Comparison of ENCODE assay signal across 11 cellular contexts in the genomic region with DNA sequence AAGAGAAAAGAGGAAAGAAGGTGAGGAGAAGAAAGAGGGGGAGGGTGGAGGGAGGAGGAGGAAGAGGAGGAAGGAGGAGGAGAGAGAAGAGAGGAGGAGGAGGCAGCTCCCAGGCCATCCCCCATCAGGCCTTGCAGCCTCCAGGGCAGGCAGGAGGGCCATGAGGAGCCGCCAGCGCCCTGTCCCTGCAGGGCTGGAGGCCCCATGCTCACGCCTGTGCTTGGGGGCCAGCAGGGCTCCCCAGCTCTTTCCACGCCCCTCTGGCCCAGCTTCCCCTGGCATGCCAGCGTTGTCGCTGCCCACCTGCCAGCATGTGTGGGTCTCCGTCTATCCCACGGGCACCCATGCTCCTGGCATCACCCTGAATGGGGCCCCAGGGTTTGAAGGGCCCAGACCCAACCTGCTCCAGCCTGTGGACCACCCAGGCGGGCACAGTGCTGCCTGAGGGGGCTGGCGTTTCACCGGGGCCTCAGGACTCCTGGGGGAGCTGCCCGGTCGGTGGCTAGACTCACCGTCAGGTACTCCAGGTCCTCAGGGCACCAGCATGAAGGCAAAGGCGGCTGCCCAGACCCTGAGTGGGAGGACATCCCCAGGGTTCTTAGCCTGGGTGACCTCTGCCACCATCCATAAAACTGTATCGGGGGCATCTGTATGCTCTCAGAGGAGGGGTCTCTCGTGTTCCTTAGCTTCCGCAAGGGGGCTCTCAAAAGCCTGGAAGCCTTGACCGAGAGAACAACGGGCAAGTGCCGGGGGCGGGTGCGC. TPM values are rescaled to one million over a fixed set of nuclear protein-coding genes. Genes with fewer than 3 reads are reported as not detected.
A peak's percentile ranks its signal among the peaks of the same experiment; 100 is the strongest.
DNase-seq lines count a peak whose midpoint lies in the region; ATAC-seq and TF ChIP-seq lines count a peak whose summit lies in the region.
"Had no signal": no experiment of that assay in that cellular context is flagged by ENCODE, and none has a peak within 500 bp of the region (broad histone marks: within the 10 kb centered on the region; RNA-seq: fewer than 3 reads in every experiment).

No MANE protein-coding gene starts in this region.

- H3K9me3 Mint-ChIP-seq in natural killer cell: no peaks in the 10 kb centered on the region

- H4K5ac ChIP-seq in IMR-90 (ENCODE audit: low read depth, low read length): peak overlapping the region; percentile 65

- dilution Hi-C loops in IMR-90 (cut with HindIII; ENCODE audit: low sequenced_read_pairs, unreplicated experiment): no loop called here

- H3K27me3 ChIP-seq in IMR-90 (ENCODE audit: control insufficient read depth, insufficient read depth, low read length): no peaks in the 10 kb centered on the region

- peak overlapping the region; percentile 77 for H2AFZ ChIP-seq in IMR-90 (replicated peaks; ENCODE audit: low read length, poor library complexity)

- no peak overlapping the region for H3K4me3 ChIP-seq in IMR-90 (ENCODE audit: insufficient read depth, low read depth, low read length)

- BruUV-seq in IMR-90 (replicated peaks; lab: Mats Ljungman, UMichigan): no TSS peak

- 0 out of 3 replicates have a peak overlapping the region, but pooled peaks have one; percentile 9 for H2BK15ac ChIP-seq in IMR-90 (ENCODE audit: low read depth, low read length)

- no peak overlapping the region for H3K9ac ChIP-seq in IMR-90 (ENCODE audit: low read depth, low read length)

- no peaks in the 10 kb centered on the region for H3K36me3 ChIP-seq in IMR-90 (ENCODE audit: control insufficient read depth, insufficient read depth, low read length)

- H3K4me1 ChIP-seq in IMR-90 (ENCODE audit: control insufficient read depth, insufficient read depth, low read length): peaks cover 13% of the 10 kb centered on the region

- DNase-seq in AG08395 (ENCODE audit: low spot score) (peak; percentile 42), IMR-90 (peak; percentile 27), natural killer cell (no peak), dedifferentiated amniotic fluid mesenchymal stem cell (ENCODE audit: extremely low spot score) (no peak), NCI-H1417 treated with DMSO at 0.1 percent for 48 hours (lab: John Stamatoyannopoulos, UW) (no peak)
- DNase-seq: COR-L47, NCI-H2081 had no signal

- H3K4me2 ChIP-seq in IMR-90 (ENCODE audit: low read depth, low read length): no peak overlapping the region

- intact Hi-C loops in IMR-90 (cut with micrococcal nuclease): loop anchor here (1.0 to 2.0 kb wide), 2 partner anchors 72 to 93 kb away; partner anchors contain the start of gene TSSC4
- intact Hi-C loops in natural killer cell (cut with micrococcal nuclease): no loop called here

- no peak overlapping the region for H2BK20ac ChIP-seq in IMR-90 (ENCODE audit: low read depth, low read length)

- no peaks in the 10 kb centered on the region for H3K36me3 Mint-ChIP-seq in natural killer cell

- no peaks in the 10 kb centered on the region for H3K27me3 Mint-ChIP-seq in natural killer cell (ENCODE audit: low read depth in 2 of 2)

- peaks cover 3% of the 10 kb centered on the region; the same call in 1 of the 2 replicates for H4K20me1 ChIP-seq in IMR-90 (ENCODE audit: insufficient read depth, low read length)

- no peaks in the 10 kb centered on the region for H3K9me3 ChIP-seq in IMR-90 (ENCODE audit: control insufficient read depth, insufficient read depth, low read length)

- no peak for TF ChIP-seq POLR2A in IMR-90 (IDR thresholded peaks at IDR 0.05; ENCODE audit: low read depth, low read length)

- CTCF ChIA-PET in IMR-90 (lab: Yijun Ruan, JAX): interaction anchor here (0.9 to 4.4 kb wide), 2 partner anchors 84 to 113 kb away, joined by 3 to 73 read pairs; no protein-coding TSS in a partner anchor

- peak overlapping the region; percentile 82 for H4K91ac ChIP-seq in IMR-90 (ENCODE audit: insufficient read depth, low read depth, low read length)

- H3K9me1 ChIP-seq in IMR-90 (ENCODE audit: insufficient read depth, low read length): peaks cover 9% of the 10 kb centered on the region

- H3K23ac ChIP-seq in IMR-90 (ENCODE audit: low read depth, low read length): no peak overlapping the region

- peak overlapping the region; percentile 38; the same call in 1 of the 2 replicates for H3K18ac ChIP-seq in IMR-90 (ENCODE audit: low read depth, low read length)

- H2BK120ac ChIP-seq in IMR-90 (ENCODE audit: low read depth, low read length): peak overlapping the region; percentile 31

- ATAC-seq in IMR-90 (ENCODE audit: low read depth) (peak; percentile 16), natural killer cell (no peak), GM19023 (IDR thresholded peaks at IDR 0.05; ENCODE audit: unreplicated experiment) (no peak), GM21447 (IDR thresholded peaks at IDR 0.05; ENCODE audit: unreplicated experiment) (no peak)

- H3K27ac ChIP-seq in IMR-90 (ENCODE audit: insufficient read depth, low read length): peak overlapping the region; percentile 19
- peak overlapping the region; percentile 41 for H3K27ac ChIP-seq in cingulate gyrus (ENCODE audit: low read depth, low read length)

- TF ChIP-seq CTCF in IMR-90 (conservative IDR thresholded peaks at IDR 0.05; ENCODE audit: low read depth, low read length) (no peak), natural killer cell (IDR thresholded peaks at IDR 0.05) (no peak)

- peak overlapping the region; percentile 38 for H2BK5ac ChIP-seq in IMR-90 (ENCODE audit: low read depth, low read length, poor library complexity, severe bottlenecking)

- 90% methylated on average over 7 of the region's 23 CpGs; no CpG with 5 or more reads in 1 of the 2 experiments for WGBS in IMR-90 (ENCODE audit: extremely low coverage in 2 of 2, insufficient read length in 1 of 2), 2 experiments

- peaks cover 17 to 60% of the 10 kb centered on the region in 2 donors for H3K4me1 Mint-ChIP-seq in natural killer cell

- no peak overlapping the region for H3K56ac ChIP-seq in IMR-90 (ENCODE audit: extremely low read depth, insufficient read depth, low read length)

- peak overlapping the region; percentile 86 to 96 for H3K27ac Mint-ChIP-seq in natural killer cell

- POLR2A ChIA-PET in IMR-90 (lab: Charles Lee; ENCODE audit: unreplicated experiment): no interaction called here

- H3K4ac ChIP-seq in IMR-90 (ENCODE audit: low read depth, low read length): peak overlapping the region; percentile 76

- no peak for TF ChIP-seq RAD21 in IMR-90 (IDR thresholded peaks at IDR 0.05; ENCODE audit: low read length)

- in situ Hi-C loops in IMR-90 (cut with MboI; ENCODE audit: low sequenced_read_pairs): no loop called here

- peak overlapping the region; percentile 73 for H2AK5ac ChIP-seq in IMR-90 (ENCODE audit: low read depth, low read length)

- H3K4me3 Mint-ChIP-seq in natural killer cell: peak overlapping the region; percentile 98

- peak overlapping the region; percentile 77 for H2AK9ac ChIP-seq in IMR-90 (replicated peaks; ENCODE audit: low read depth, low read length, poor library complexity)

- H4K8ac ChIP-seq in IMR-90 (ENCODE audit: low read depth in 2 of 2, low read length in 2 of 2): peak overlapping the region; percentile 77 to 93

- no peak overlapping the region for H3K14ac ChIP-seq in IMR-90 (replicated peaks; ENCODE audit: low read depth, low read length)

- H3K79me1 ChIP-seq in IMR-90 (ENCODE audit: low read depth in 1 of 2, low read length in 2 of 2): no peaks in the 10 kb centered on the region

TF ChIP-seq in IMR-90, 13 proteins besides CTCF, POLR2A, EP300 and RAD21:
- TF ChIP-seq SMC3 (IDR thresholded peaks at IDR 0.05; ENCODE audit: low read depth, low read length) (no peak), MAZ (IDR thresholded peaks at IDR 0.05; ENCODE audit: borderline replicate concordance, low read depth, low read length) (0 out of 2 replicates have a peak, but pooled peaks have one; percentile 12)

RNA-seq across cellular contexts. Expression of gene TSPAN32, which starts 5.3 kb away (rescaled TPM):
- total RNA-seq in IMR-90 (2012; rRNA removed) (not detected in 2 replicates), natural killer cell (100 to 1,000 TPM; 268 to 327 (median 299) TPM)
- polyA plus RNA-seq in IMR-90 (2012; rRNA removed): 0.07 TPM in 1 of 2 replicates, not detected in the other
- polyA plus RNA-seq in IMR-90 (2012; cell fraction: cytosol; rRNA removed): 0.04 TPM in 1 of 2 replicates, not detected in the other
- polyA plus RNA-seq in IMR-90 (2012; cell fraction: nucleus; rRNA removed; ENCODE audit: low replicate concordance): 0.37 and 0.79 TPM in 2 replicates
- total RNA-seq: H1 had no signal
- polyA plus RNA-seq: H1 had no signal

RNA-seq across cellular contexts. Expression of gene C11orf21, which starts 5.4 kb away (rescaled TPM):
- total RNA-seq in IMR-90 (2012; rRNA removed) (not detected in 2 replicates), natural killer cell (100 to 1,000 TPM; 227 to 325 (median 237) TPM)
- not detected in 2 replicates for polyA plus RNA-seq in IMR-90 (2012; rRNA removed)
- not detected in 2 replicates for polyA plus RNA-seq in IMR-90 (2012; cell fraction: cytosol; rRNA removed)
- 0.03 and 0.08 TPM in 2 replicates for polyA plus RNA-seq in IMR-90 (2012; cell fraction: nucleus; rRNA removed; ENCODE audit: low replicate concordance)
- total RNA-seq: H1 had no signal
- polyA plus RNA-seq: H1 had no signal

RNA-seq across cellular contexts. Expression of gene ASCL2, which starts 36.8 kb away (rescaled TPM):
- total RNA-seq in IMR-90 (2012; rRNA removed) (not detected in 2 replicates), natural killer cell (10 to 100 TPM; 10.8 to 16.8 (median 16.0) TPM)
- polyA plus RNA-seq in IMR-90 (2012; rRNA removed): not detected in 2 replicates
- 0.02 and 0.09 TPM in 2 replicates for polyA plus RNA-seq in IMR-90 (2012; cell fraction: cytosol; rRNA removed)
- polyA plus RNA-seq in IMR-90 (2012; cell fraction: nucleus; rRNA removed; ENCODE audit: low replicate concordance): 0.03 TPM in 1 of 2 replicates, not detected in the other

Comparison
In these comparisons a context has a peak if more than half of its experiments do, and no peak if none do; other contexts are left out.
1. DNase-seq: peak in AG08395 (single experiment) and IMR-90 (single experiment); none in natural killer cell (single experiment), dedifferentiated amniotic fluid mesenchymal stem cell (single experiment) and NCI-H1417 treated with DMSO at 0.1 percent for 48 hours (single experiment).
2. RNA of gene TSPAN32, which starts 5.3 kb away (total RNA-seq): 268 to 327 TPM in natural killer cell; not detected in IMR-90; every median in the first group is over 100 times any median in the second.
3. RNA of gene C11orf21, which starts 5.4 kb away (total RNA-seq): 227 to 325 TPM in natural killer cell; not detected in IMR-90; every median in the first group is over 100 times any median in the second.
4. RNA of gene ASCL2, which starts 36.8 kb away (total RNA-seq): 10.8 to 16.8 TPM in natural killer cell; not detected in IMR-90; every median in the first group is over 10 times any median in the second.